8 cellular contexts compared by ENCODE assay signal in the genomic region with DNA sequence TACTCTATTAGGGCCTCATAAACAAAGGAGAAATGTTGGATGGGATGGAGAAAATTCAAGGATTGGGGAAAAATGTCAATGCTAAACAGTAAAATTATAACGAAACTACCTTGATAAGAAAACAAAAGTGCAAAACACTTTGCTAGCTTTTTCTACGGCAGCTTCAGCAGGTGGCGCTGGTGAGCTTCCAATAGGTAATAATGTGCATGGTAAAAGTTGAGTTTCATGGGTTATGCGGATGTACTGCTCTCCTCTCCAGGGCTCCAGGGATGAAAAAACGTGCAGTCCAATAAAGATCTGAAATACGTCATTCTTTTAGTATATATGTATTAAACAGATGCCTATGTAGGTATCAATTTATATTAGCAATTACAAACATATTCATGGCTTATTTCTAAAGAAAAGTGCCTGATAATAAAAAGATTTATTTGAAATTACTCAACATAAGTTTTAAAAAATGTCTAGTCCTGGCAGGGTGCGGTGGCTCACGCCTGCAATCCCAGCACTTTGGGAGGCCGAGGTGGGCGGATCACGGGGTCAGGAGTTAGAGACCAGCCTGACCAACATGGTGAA.
DNase-seq lines count a peak whose midpoint lies in the region; ATAC-seq, FAIRE-seq and TF ChIP-seq lines count a peak whose summit lies in the region.

No MANE protein-coding gene starts in this region.

- H3K9ac ChIP-seq in Loucy (ENCODE audit: low read depth, low read length, poor library complexity, severe bottlenecking) (no peak overlapping the region), mesendoderm (ENCODE audit: low read length) (no peak overlapping the region)

- TF ChIP-seq POLR2A in H54 (IDR thresholded peaks at IDR 0.05; ENCODE audit: low read depth, low read length) (no peak), thyroid gland (IDR thresholded peaks at IDR 0.05) (no peak)

- H3K36me3 Mint-ChIP-seq in activated T-cell treated with anti-CD3 and anti-CD28 coated beads, Interleukin-2, amount 50 U/mL, for 24 hours (ENCODE audit: low read depth) = no peaks in the 10 kb centered on the region
- H3K36me3 Mint-ChIP-seq in activated T-cell treated with anti-CD3 and anti-CD28 coated beads, Interleukin-2, amount 50 U/mL, for 4 hours (ENCODE audit: insufficient read depth) = no peaks in the 10 kb centered on the region

- no peak overlapping the region for H2BK15ac ChIP-seq in mesendoderm (replicated peaks; ENCODE audit: low read depth)

- in situ Hi-C loops in SK-MEL-5 (cut with HindIII; ENCODE audit: low pct_unique_long_range_greater_than_20kb, low sequenced_read_pairs) = no loop called here

- no peak for ATAC-seq in activated T-cell treated with anti-CD3 and anti-CD28 coated beads, Interleukin-2, amount 50 U/mL, for 4 hours

- no peak overlapping the region for H3K4ac ChIP-seq in mesendoderm (ENCODE audit: low read depth, low read length)

- H2AFZ ChIP-seq in Loucy (ENCODE audit: low read length) = peak overlapping the region; percentile 76; the same call in 1 of the 2 replicates

- intact Hi-C loops in thyroid gland (cut with DNase I) = no loop called here

- no peak overlapping the region for H2BK120ac ChIP-seq in mesendoderm (ENCODE audit: low read depth, low read length)

- DNase-seq in activated T-cell treated with anti-CD3 and anti-CD28 coated beads, Interleukin-2, amount 50 U/mL, for 24 hours = peak; percentile 36
- no peak for DNase-seq in activated T-cell treated with anti-CD3 and anti-CD28 coated beads, Interleukin-2, amount 50 U/mL, for 4 hours
- DNase-seq in H54 (ENCODE audit: insufficient read length, low spot score) (peak; percentile 4), SK-MEL-5 (ENCODE audit: low read depth, low spot score) (peak; percentile 75), dermis microvascular lymphatic vessel endothelial cell (ENCODE audit: low read depth in 2 of 2) (peak; percentile 18 to 58), mesendoderm (peak; percentile 61), thyroid gland (peak; percentile 50 to 70)

- H3K4me1 ChIP-seq in Loucy (ENCODE audit: insufficient read depth, low read length, poor library complexity, severe bottlenecking) = no peaks in the 10 kb centered on the region
- no peaks in the 10 kb centered on the region for H3K4me1 ChIP-seq in mesendoderm (ENCODE audit: control insufficient read depth, low read depth, low read length)
- no peaks in the 10 kb centered on the region for H3K4me1 ChIP-seq in thyroid gland

- H3K27me3 ChIP-seq in Loucy (ENCODE audit: insufficient read depth, low read length, poor library complexity, severe bottlenecking) (no peaks in the 10 kb centered on the region), mesendoderm (ENCODE audit: insufficient read depth, low read length, poor library complexity) (no peaks in the 10 kb centered on the region), thyroid gland (no peaks in the 10 kb centered on the region)

- no peak overlapping the region for H3K4me3 Mint-ChIP-seq in activated T-cell treated with anti-CD3 and anti-CD28 coated beads, Interleukin-2, amount 50 U/mL, for 24 hours
- H3K4me3 Mint-ChIP-seq in activated T-cell treated with anti-CD3 and anti-CD28 coated beads, Interleukin-2, amount 50 U/mL, for 4 hours = no peak overlapping the region

- WGBS in mesendoderm (ENCODE audit: extremely low coverage, insufficient coverage, low lambda C conversion rate) = no CpG with 5 or more reads among the region's 11 CpGs
- 41 to 45% methylated on average over 11 of the region's 11 CpGs for whole genome bisulfite sequencing in thyroid gland, 2 donors

- H2BK5ac ChIP-seq in mesendoderm (ENCODE audit: low read length) = no peak overlapping the region

- H3K4me2 ChIP-seq in Loucy (ENCODE audit: low read depth, low read length, poor library complexity, severe bottlenecking) = peak overlapping the region; percentile 24
- no peak overlapping the region for H3K4me2 ChIP-seq in mesendoderm (ENCODE audit: low read length)

- H3K4me1 Mint-ChIP-seq in activated T-cell treated with anti-CD3 and anti-CD28 coated beads, Interleukin-2, amount 50 U/mL, for 24 hours (ENCODE audit: low read depth) = peaks cover 2% of the 10 kb centered on the region
- H3K4me1 Mint-ChIP-seq in activated T-cell treated with anti-CD3 and anti-CD28 coated beads, Interleukin-2, amount 50 U/mL, for 4 hours (ENCODE audit: low read depth) = no peaks in the 10 kb centered on the region

- H3K27me3 Mint-ChIP-seq in activated T-cell treated with anti-CD3 and anti-CD28 coated beads, Interleukin-2, amount 50 U/mL, for 24 hours = no peaks in the 10 kb centered on the region
- H3K27me3 Mint-ChIP-seq in activated T-cell treated with anti-CD3 and anti-CD28 coated beads, Interleukin-2, amount 50 U/mL, for 4 hours (ENCODE audit: low read depth) = no peaks in the 10 kb centered on the region

- no peak overlapping the region for H3K27ac ChIP-seq in mesendoderm (ENCODE audit: low read depth, low read length)
- H3K27ac ChIP-seq in thyroid gland = no peak overlapping the region

- H3K9me3 Mint-ChIP-seq in activated T-cell treated with anti-CD3 and anti-CD28 coated beads, Interleukin-2, amount 50 U/mL, for 24 hours = no peaks in the 10 kb centered on the region
- H3K9me3 Mint-ChIP-seq in activated T-cell treated with anti-CD3 and anti-CD28 coated beads, Interleukin-2, amount 50 U/mL, for 4 hours = no peaks in the 10 kb centered on the region

- H3K56ac ChIP-seq in mesendoderm (ENCODE audit: low read length) = no peak overlapping the region

- no peak overlapping the region for H3K18ac ChIP-seq in mesendoderm (ENCODE audit: low read length)

- H4K8ac ChIP-seq in mesendoderm (ENCODE audit: low read depth, low read length) = no peak overlapping the region

- no peak for FAIRE-seq in H54 (lab: Jason Lieb, UNC)

- no peak overlapping the region for H2AK5ac ChIP-seq in mesendoderm (ENCODE audit: low read length)

- H3K9me2 ChIP-seq in Loucy (replicated peaks; ENCODE audit: low read depth, low read length) = no peaks in the 10 kb centered on the region

- no peaks in the 10 kb centered on the region for H3F3A ChIP-seq in Loucy (ENCODE audit: low read depth)

- no peak overlapping the region for H3K27ac Mint-ChIP-seq in activated T-cell treated with anti-CD3 and anti-CD28 coated beads, Interleukin-2, amount 50 U/mL, for 24 hours

- no peak overlapping the region for H3K23ac ChIP-seq in mesendoderm (ENCODE audit: low read length)

- no peak overlapping the region for H4K5ac ChIP-seq in mesendoderm (ENCODE audit: low read length)

- H3K79me1 ChIP-seq in mesendoderm (ENCODE audit: low read length) = no peaks in the 10 kb centered on the region

- TF ChIP-seq CTCF in Loucy (conservative IDR thresholded peaks at IDR 0.05; ENCODE audit: low read length) (peak; percentile 93), thyroid gland (IDR thresholded peaks at IDR 0.05) (peak; percentile 24 to 81 (median 49))

- H3K79me2 ChIP-seq in Loucy (ENCODE audit: insufficient read depth, low read length) = no peaks in the 10 kb centered on the region
- H3K79me2 ChIP-seq in mesendoderm (ENCODE audit: control insufficient read depth, insufficient read depth, low read length) = no peaks in the 10 kb centered on the region

- H3K9me3 ChIP-seq in Loucy (ENCODE audit: insufficient read depth, low read depth, low read length) (no peaks in the 10 kb centered on the region), thyroid gland (no peaks in the 10 kb centered on the region)

- H4K20me1 ChIP-seq in Loucy (ENCODE audit: insufficient read depth, low read length, poor library complexity, severe bottlenecking) = no peaks in the 10 kb centered on the region

- H3K36me3 ChIP-seq in Loucy (ENCODE audit: insufficient read depth, low read length) = no peaks in the 10 kb centered on the region
- H3K36me3 ChIP-seq in mesendoderm (ENCODE audit: control insufficient read depth, insufficient read depth, low read length) = no peaks in the 10 kb centered on the region
- no peaks in the 10 kb centered on the region for H3K36me3 ChIP-seq in thyroid gland

- H3K4me3 ChIP-seq in Loucy (ENCODE audit: low read length, poor library complexity, severe bottlenecking) = no peak overlapping the region
- H3K4me3 ChIP-seq in mesendoderm (ENCODE audit: low read length) = no peak overlapping the region
- H3K4me3 ChIP-seq in thyroid gland (replicated peaks in 1 of 3) = no peak overlapping the region
